In the genomic region with DNA sequence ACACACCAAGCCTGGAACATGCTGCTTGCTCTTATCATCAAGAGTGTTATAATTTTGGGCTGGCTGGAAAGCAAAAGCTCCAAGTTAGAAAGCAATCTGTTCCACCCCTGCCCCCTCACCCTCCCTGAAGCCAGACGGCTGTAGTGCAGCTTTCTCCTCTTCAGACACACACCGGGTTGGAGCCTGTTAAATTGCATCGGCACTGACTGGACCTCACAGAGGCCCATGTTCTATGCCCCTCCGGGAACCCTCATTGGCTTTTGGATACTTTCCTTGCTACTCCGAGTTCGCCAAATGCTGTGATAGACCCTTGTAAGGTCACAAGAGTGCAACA, we compare ENCODE assay signal across 20 cellular contexts.
"Had no signal": no experiment of that assay in that cellular context is flagged by ENCODE, and none has a peak within 500 bp of the region (broad histone marks: within the 10 kb centered on the region; RNA-seq: fewer than 3 reads in every experiment).

No MANE protein-coding gene starts in this region.

- H3K27me3 ChIP-seq: brain microvascular endothelial cell, vagina had no signal

- H3K9me3 Mint-ChIP-seq: activated CD8-positive, alpha-beta T cell treated with anti-CD3 and anti-CD28 coated beads for 36 hours; activated naive CD8-positive, alpha-beta T cell treated with anti-CD3 and anti-CD28 coated beads, Interleukin-2, amount 10 ng/mL, durations not matched to agents 7 days and 5 days; activated T-helper 2 cell treated with anti-CD3 and anti-CD28 coated beads, Interferon-gamma antibody, Interleukin-2, Interleukin-4, amounts not matched to agents 10 μg/mL and 5 μg/mL and 100 μg/mL, durations not matched to agents 14 hours and 24 hours and 36 hours; mesothelial cell of epicardium; natural killer cell treated with Interleukin-12 subunit alpha and Interleukin-12 subunit beta and Interleukin-15 and Interleukin-18, amount 100 ng/mL, for 72 hours had no signal

- H3K4me3 Mint-ChIP-seq: activated CD8-positive, alpha-beta T cell treated with anti-CD3 and anti-CD28 coated beads for 36 hours; activated naive CD8-positive, alpha-beta T cell treated with anti-CD3 and anti-CD28 coated beads, Interleukin-2, amount 10 ng/mL, durations not matched to agents 7 days and 5 days; mesothelial cell of epicardium; natural killer cell treated with Interleukin-12 subunit alpha and Interleukin-12 subunit beta and Interleukin-15 and Interleukin-18, amount 100 ng/mL, for 72 hours had no signal

- H3K4me1 Mint-ChIP-seq: activated naive CD8-positive, alpha-beta T cell treated with anti-CD3 and anti-CD28 coated beads, Interleukin-2, amount 10 ng/mL, durations not matched to agents 7 days and 5 days had no signal

- H3K27me3 Mint-ChIP-seq: activated CD8-positive, alpha-beta T cell treated with anti-CD3 and anti-CD28 coated beads for 36 hours had no signal

- H3K27ac ChIP-seq: brain microvascular endothelial cell, lower lobe of right lung, vagina had no signal

- H3K4me1 ChIP-seq: vagina had no signal

- H3K4me3 ChIP-seq: lower lobe of right lung, vagina had no signal

- H3K27ac Mint-ChIP-seq: activated CD8-positive, alpha-beta T cell treated with anti-CD3 and anti-CD28 coated beads for 36 hours; activated naive CD8-positive, alpha-beta T cell treated with anti-CD3 and anti-CD28 coated beads, Interleukin-2, amount 10 ng/mL, durations not matched to agents 7 days and 5 days; activated T-helper 2 cell treated with anti-CD3 and anti-CD28 coated beads, Interferon-gamma antibody, Interleukin-2, Interleukin-4, amounts not matched to agents 10 μg/mL and 5 μg/mL and 100 μg/mL, durations not matched to agents 14 hours and 24 hours and 36 hours; mesothelial cell of epicardium; natural killer cell treated with Interleukin-12 subunit alpha and Interleukin-12 subunit beta and Interleukin-15 and Interleukin-18, amount 100 ng/mL, for 72 hours had no signal

- H3K36me3 Mint-ChIP-seq: activated naive CD8-positive, alpha-beta T cell treated with anti-CD3 and anti-CD28 coated beads, Interleukin-2, amount 10 ng/mL, durations not matched to agents 7 days and 5 days; mesothelial cell of epicardium; natural killer cell treated with Interleukin-12 subunit alpha and Interleukin-12 subunit beta and Interleukin-15 and Interleukin-18, amount 100 ng/mL, for 72 hours had no signal

- H3K36me3 ChIP-seq: brain microvascular endothelial cell, lower lobe of right lung, vagina had no signal

- ATAC-seq: activated CD8-positive, alpha-beta T cell treated with anti-CD3 and anti-CD28 coated beads for 36 hours; esophagus mucosa; lower lobe of right lung; natural killer cell treated with Interleukin-12 subunit alpha and Interleukin-12 subunit beta and Interleukin-15 and Interleukin-18, amount 100 ng/mL, for 72 hours; stimulated activated naive CD8-positive, alpha-beta T cell treated with anti-CD3 and anti-CD28 coated beads, Interleukin-15, Interleukin-2, amounts not matched to agents 100 U/mL and 50 U/mL, for 24 hours had no signal

- H3K9me3 ChIP-seq: lower lobe of right lung, vagina had no signal

- DNase-seq: activated CD4-positive, alpha-beta T cell treated with anti-CD3 and anti-CD28 coated beads for 48 hours; activated CD4-positive, CD25-positive, alpha-beta regulatory T cell; activated CD8-positive, alpha-beta T cell treated with anti-CD3 and anti-CD28 coated beads for 36 hours; activated naive CD4-positive, alpha-beta T cell treated with Interleukin-2 at 50 U/mL for 16 hours; activated naive CD8-positive, alpha-beta T cell treated with anti-CD3 and anti-CD28 coated beads, Interleukin-2, amount 10 ng/mL, durations not matched to agents 7 days and 5 days; activated T-cell treated with anti-CD3 and anti-CD28 coated beads, Interleukin-2, amount 50 U/mL, for 1 hour; amygdala; brain microvascular endothelial cell; cortex of kidney; lower lobe of right lung; occipital lobe; retina; stimulated activated CD4-positive, alpha-beta T cell treated with anti-CD3 and anti-CD28 coated beads, Interleukin-2, amount 100 ng/mL, for 24 hours; stimulated activated naive CD8-positive, alpha-beta T cell treated with anti-CD3 and anti-CD28 coated beads, Interleukin-15, Interleukin-2, amounts not matched to agents 100 U/mL and 50 U/mL, for 24 hours; trophoblast cell had no signal
